ENCODE assay signal across 8 cellular contexts in genomic region chr3:115518100-115518852, GRCh38.
DNase-seq lines count a peak whose midpoint lies in the region; ATAC-seq and TF ChIP-seq lines count a peak whose summit lies in the region.

No MANE protein-coding gene starts in this region.

- WGBS in mesenchymal stem cell = 5% methylated on average over 3 of the region's 4 CpGs

- no peak overlapping the region for H4K8ac ChIP-seq in mesenchymal stem cell (ENCODE audit: low read length)

- peak overlapping the region; percentile 26 for H3K9ac ChIP-seq in mesenchymal stem cell (ENCODE audit: low read length)

- H3K27ac ChIP-seq in coronary artery = peak overlapping the region; percentile 17 to 40
- peak overlapping the region; percentile 80 for H3K27ac ChIP-seq in mesenchymal stem cell (ENCODE audit: low read length, poor library complexity, severe bottlenecking)

- no peaks in the 10 kb centered on the region for H3K9me3 ChIP-seq in mesenchymal stem cell (ENCODE audit: control insufficient read depth, low read length)

- no peak for ATAC-seq in GM21528 (IDR thresholded peaks at IDR 0.05; ENCODE audit: low FRiP score, unreplicated experiment)

- no peak overlapping the region for H2BK120ac ChIP-seq in mesenchymal stem cell (ENCODE audit: low read depth, low read length)

- H3K27me3 ChIP-seq in mesenchymal stem cell (ENCODE audit: control insufficient read depth in 1 of 2, insufficient read depth in 1 of 2, low read length in 2 of 2) = no peaks in the 10 kb centered on the region

- H3K4me1 ChIP-seq in mesenchymal stem cell (ENCODE audit: control insufficient read depth, insufficient read depth, low read depth, low read length) = peaks cover 2% of the 10 kb centered on the region

- H4K91ac ChIP-seq in mesenchymal stem cell (ENCODE audit: low read length) = no peak overlapping the region

- no peak overlapping the region for H2AK5ac ChIP-seq in mesenchymal stem cell (ENCODE audit: low read length, severe bottlenecking)

- no peak overlapping the region for H2AFZ ChIP-seq in mesenchymal stem cell (ENCODE audit: low read depth, low read length)

- H3K23ac ChIP-seq in mesenchymal stem cell (ENCODE audit: low read length in 2 of 2) = no peak overlapping the region

- DNase-seq in AG09309 (ENCODE audit: low read depth) = peak; percentile 35
- DNase-seq in NCI-H1417 (lab: John Stamatoyannopoulos, UW) = peak in 2 of 3 experiments; percentile 21 to 78
- DNase-seq in coronary artery (ENCODE audit: low spot score) = peak; percentile 78
- peak; percentile 88 for DNase-seq in mesenchymal stem cell
- DNase-seq in germinal center (ENCODE audit: low spot score) = no peak
- no peak for DNase-seq in NCI-H526 (lab: John Stamatoyannopoulos, UW)
- no peak for DNase-seq in NOMO-1 treated with DMSO at 0.1 percent for 48 hours (lab: John Stamatoyannopoulos, UW; ENCODE audit: unreplicated experiment)

- no peak overlapping the region for H3K18ac ChIP-seq in mesenchymal stem cell (ENCODE audit: low read depth in 1 of 2, low read length in 2 of 2)

- H3K4me3 ChIP-seq in AG09309 (ENCODE audit: control insufficient read depth, low read depth, low read length) (no peak overlapping the region), coronary artery (no peak overlapping the region), mesenchymal stem cell (ENCODE audit: insufficient read depth in 1 of 2, low read depth in 1 of 2, low read length in 2 of 2) (no peak overlapping the region)

- no peaks in the 10 kb centered on the region for H3K79me1 ChIP-seq in mesenchymal stem cell (replicated peaks; ENCODE audit: low read length, poor library complexity, severe bottlenecking)

- H3K36me3 ChIP-seq in mesenchymal stem cell (ENCODE audit: control insufficient read depth in 1 of 2, insufficient read depth in 2 of 2, low read depth in 1 of 2, low read length in 2 of 2) = no peaks in the 10 kb centered on the region

- no peak overlapping the region for H3K4ac ChIP-seq in mesenchymal stem cell (ENCODE audit: low read depth in 1 of 2, low read length in 2 of 2)

- H2BK15ac ChIP-seq in mesenchymal stem cell (ENCODE audit: low read depth, poor library complexity, severe bottlenecking) = no peak overlapping the region

- no peak overlapping the region for H2BK12ac ChIP-seq in mesenchymal stem cell (ENCODE audit: low read length in 2 of 2)

- H3K14ac ChIP-seq in mesenchymal stem cell (ENCODE audit: low read length in 2 of 2) = no peak overlapping the region

- no peak overlapping the region for H3K4me2 ChIP-seq in mesenchymal stem cell (ENCODE audit: low read length, poor library complexity, severe bottlenecking)

- H2BK5ac ChIP-seq in mesenchymal stem cell (ENCODE audit: low read depth, low read length, poor library complexity, severe bottlenecking) = no peak overlapping the region

- TF ChIP-seq CTCF in AG09309 (IDR thresholded peaks at IDR 0.05; ENCODE audit: control insufficient read depth, insufficient read depth, low read depth, low read length, missing control alignments) (no peak), coronary artery (IDR thresholded peaks at IDR 0.05) (no peak)

Comparison
In these comparisons a context has a peak if more than half of its experiments do, and no peak if none do; other contexts are left out.
1. DNase-seq: peak in AG09309 (single experiment), NCI-H1417 (2 of 3), coronary artery (single experiment) and mesenchymal stem cell (single experiment); none in germinal center (single experiment), NCI-H526 (0 of 2) and NOMO-1 treated with DMSO at 0.1 percent for 48 hours (single experiment).